14 cellular contexts compared by ENCODE assay signal in the genomic region with DNA sequence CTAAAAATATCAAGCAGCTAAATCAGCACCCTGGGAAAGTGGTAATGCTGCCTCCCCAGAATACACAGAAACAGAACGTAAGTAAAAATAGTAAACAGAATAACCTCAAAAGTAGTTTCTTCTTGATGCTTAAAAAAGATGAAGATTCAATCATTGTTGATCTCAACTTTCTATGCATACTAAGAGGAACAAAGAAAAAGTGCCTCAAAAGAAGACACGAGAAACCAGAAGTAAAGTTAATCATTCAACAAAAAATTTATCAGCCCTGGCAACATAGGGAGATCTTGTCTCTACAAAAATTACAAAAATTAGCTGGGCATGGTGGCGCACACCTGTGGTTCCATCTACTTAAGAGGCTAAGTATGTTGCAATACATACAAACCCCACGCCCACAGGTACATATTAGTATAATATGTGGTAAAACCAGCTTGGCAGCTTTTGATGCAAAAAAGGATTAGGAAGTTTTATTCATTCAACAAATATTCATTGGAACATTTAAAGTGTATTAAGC.
DNase-seq lines count a peak whose midpoint lies in the region; ATAC-seq, FAIRE-seq and TF ChIP-seq lines count a peak whose summit lies in the region.
"Had no signal": no experiment of that assay in that cellular context is flagged by ENCODE, and none has a peak within 500 bp of the region (broad histone marks: within the 10 kb centered on the region; RNA-seq: fewer than 3 reads in every experiment).

No MANE protein-coding gene starts in this region.

- TF ChIP-seq CTCF in GM12878 (IDR thresholded peaks at IDR 0.05 in 2 of 3, conservative IDR thresholded peaks at IDR 0.05 in 1 of 3; ENCODE audit: control insufficient read depth in 2 of 3, extremely low read depth in 1 of 3, insufficient read depth in 1 of 3, low read depth in 3 of 3, low read length in 3 of 3): no peak
- TF ChIP-seq CTCF in WERI-Rb-1 (IDR thresholded peaks at IDR 0.05; ENCODE audit: low read depth, low read length): no peak

- SMC1A ChIA-PET in GM12878 (lab: Charles Lee; ENCODE audit: uncharacterized antibody, unreplicated experiment): interaction anchor here (0.7 to 5.9 kb wide), 35 partner anchors 11 to 344 kb away, joined by 3 to 44 read pairs (median 4); no protein-coding TSS in a partner anchor

- H3K27ac ChIP-seq in GM12878 (ENCODE audit: control insufficient read depth, insufficient read depth) (peak overlapping the region; percentile 73), WERI-Rb-1 (no peak overlapping the region)

- peak; percentile 47 for FAIRE-seq in GM12878 (lab: Jason Lieb, UNC)
- FAIRE-seq: TTC549 had no signal

- H3K4me1 Mint-ChIP-seq in activated naive CD4-positive, alpha-beta T cell treated with anti-CD3 and anti-CD28 coated beads for 36 hours (ENCODE audit: low read depth): peaks cover 2% of the 10 kb centered on the region

- no peaks in the 10 kb centered on the region for H3K36me3 Mint-ChIP-seq in activated naive CD4-positive, alpha-beta T cell treated with anti-CD3 and anti-CD28 coated beads for 36 hours (ENCODE audit: low read depth)

- no peak overlapping the region; the same call in none of the 2 replicates for H2AFZ ChIP-seq in GM12878 (ENCODE audit: control insufficient read depth, low read depth, low read length)

- 33% methylated on average over 4 of the region's 4 CpGs for WGBS in GM12878 (ENCODE audit: insufficient coverage, insufficient replicate concordance, low lambda C conversion rate, missing lambda C conversion rate)

- H3K4me1 ChIP-seq in GM12878 (ENCODE audit: control insufficient read depth, insufficient read depth, low read length): peaks cover 32% of the 10 kb centered on the region

- no peaks in the 10 kb centered on the region for H3K27me3 ChIP-seq in GM12878 (replicated peaks in 1 of 2; ENCODE audit: control insufficient read depth in 2 of 2, insufficient read depth in 2 of 2, low read length in 1 of 2)
- H3K27me3 ChIP-seq in WERI-Rb-1 (ENCODE audit: insufficient read depth, low read depth, severe bottlenecking): no peaks in the 10 kb centered on the region

- BruUV-seq in GM12878 (replicated peaks; lab: Mats Ljungman, UMichigan): no TSS peak

- DNase-seq in GM12878 (ENCODE audit: low read depth, low spot score): peak; percentile 66
- DNase-seq in NCI-H2081 treated with DMSO at 0.1 percent for 48 hours (lab: John Stamatoyannopoulos, UW): no peak
- DNase-seq in A172 (ENCODE audit: low spot score): no peak
- no peak for DNase-seq in WERI-Rb-1
- no peak for DNase-seq in activated naive CD4-positive, alpha-beta T cell treated with anti-CD3 and anti-CD28 coated beads for 36 hours
- DNase-seq: CD4-positive, alpha-beta T cell; glutamatergic neuron; stimulated activated naive CD4-positive, alpha-beta T cell treated with Interleukin-2 at 50 U/mL for 16 hours had no signal

- ATAC-seq in GM18517 (IDR thresholded peaks at IDR 0.05; ENCODE audit: unreplicated experiment): peak; percentile 91
- peak; percentile 84 for ATAC-seq in GM21423 (IDR thresholded peaks at IDR 0.05; ENCODE audit: unreplicated experiment)
- peak; percentile 84 for ATAC-seq in HG03066 (IDR thresholded peaks at IDR 0.05; ENCODE audit: low read depth, unreplicated experiment)
- ATAC-seq in GM12878: peak; percentile 83

- H3K4me3 ChIP-seq in GM12878 (peak overlapping the region; percentile 19; the same call in 1 of the 2 replicates), WERI-Rb-1 (ENCODE audit: low read depth, low read length) (no peak overlapping the region)

- in situ Hi-C loops in GM12878 (cut with MboI): no loop called here

- H3K4me2 ChIP-seq in GM12878 (ENCODE audit: control insufficient read depth, insufficient read depth): peak overlapping the region; percentile 76

- H3K9me3 ChIP-seq in GM12878 (replicated peaks; ENCODE audit: control insufficient read depth, insufficient read depth, low read length) (peaks cover 3% of the 10 kb centered on the region; the same call in 2 of the 3 replicates), WERI-Rb-1 (ENCODE audit: severe bottlenecking) (no peaks in the 10 kb centered on the region)

- H3K9me3 Mint-ChIP-seq in activated naive CD4-positive, alpha-beta T cell treated with anti-CD3 and anti-CD28 coated beads for 36 hours: no peaks in the 10 kb centered on the region
- H3K9me3 Mint-ChIP-seq: activated T-helper 2 cell treated with anti-CD3 and anti-CD28 coated beads, Interferon-gamma antibody, Interleukin-2, Interleukin-4, amounts not matched to agents 10 μg/mL and 5 μg/mL and 100 μg/mL, durations not matched to agents 14 hours and 24 hours and 36 hours; CD4-positive, alpha-beta T cell; central memory CD8-positive, alpha-beta T cell had no signal

- TF ChIP-seq RAD21 in GM12878 (IDR thresholded peaks at IDR 0.05; ENCODE audit: insufficient read depth, low read depth, low read length): no peak

- H3K79me2 ChIP-seq in GM12878 (ENCODE audit: control insufficient read depth, insufficient read depth, low read length): peaks cover 19% of the 10 kb centered on the region

- H4K20me1 ChIP-seq in GM12878 (ENCODE audit: control insufficient read depth, insufficient read depth): no peaks in the 10 kb centered on the region

- H3K27ac Mint-ChIP-seq in activated naive CD4-positive, alpha-beta T cell treated with anti-CD3 and anti-CD28 coated beads for 36 hours: no peak overlapping the region
- H3K27ac Mint-ChIP-seq: activated T-helper 2 cell treated with anti-CD3 and anti-CD28 coated beads, Interferon-gamma antibody, Interleukin-2, Interleukin-4, amounts not matched to agents 10 μg/mL and 5 μg/mL and 100 μg/mL, durations not matched to agents 14 hours and 24 hours and 36 hours; CD4-positive, alpha-beta T cell had no signal

- TF ChIP-seq EP300 in GM12878 (IDR thresholded peaks at IDR 0.05; ENCODE audit: borderline replicate concordance in 1 of 2, control insufficient read depth in 1 of 2, low read depth in 2 of 2, low read length in 2 of 2): peak; percentile 24 to 69; a peak in 1 of 4 replicates

- H3K27me3 Mint-ChIP-seq in activated naive CD4-positive, alpha-beta T cell treated with anti-CD3 and anti-CD28 coated beads for 36 hours (ENCODE audit: low read depth): no peaks in the 10 kb centered on the region
- H3K27me3 Mint-ChIP-seq: CD4-positive, alpha-beta T cell; central memory CD8-positive, alpha-beta T cell had no signal

- RAD21 ChIA-PET in GM12878 (lab: Charles Lee; ENCODE audit: unreplicated experiment): interaction anchor here (0.9 to 4.4 kb wide), 16 partner anchors 13 to 344 kb away, joined by 3 to 34 read pairs (median 4); no protein-coding TSS in a partner anchor

- CTCF ChIA-PET in GM12878 (lab: Yijun Ruan, JAX): interaction anchor here (0.6 to 2.6 kb wide), 12 partner anchors 11 to 433 kb away, joined by 3 to 19 read pairs (median 3); no protein-coding TSS in a partner anchor
- CTCF ChIA-PET in activated naive CD4-positive, alpha-beta T cell treated with anti-CD3 and anti-CD28 coated beads for 36 hours (lab: Charles Lee): interaction anchor here (1.2 kb wide), 1 partner anchor 61 kb away, joined by 8 read pairs; no protein-coding TSS in a partner anchor

- no peak overlapping the region for H3K4me3 Mint-ChIP-seq in activated naive CD4-positive, alpha-beta T cell treated with anti-CD3 and anti-CD28 coated beads for 36 hours
- H3K4me3 Mint-ChIP-seq: CD4-positive, alpha-beta T cell; central memory CD8-positive, alpha-beta T cell had no signal

- POLR2A ChIA-PET in GM12878 (lab: Charles Lee): interaction anchor here (0.7 to 2.6 kb wide), 9 partner anchors 9 to 96 kb away, joined by 3 to 15 read pairs (median 3); no protein-coding TSS in a partner anchor

- H3K36me3 ChIP-seq in GM12878 (ENCODE audit: control insufficient read depth in 2 of 2, insufficient read depth in 2 of 2, low read length in 1 of 2) (no peaks in the 10 kb centered on the region; a peak in 1 of 4 replicates), WERI-Rb-1 (no peaks in the 10 kb centered on the region; the same call in 1 of the 2 replicates)

- TF ChIP-seq POLR2A in GM12878 (IDR thresholded peaks at IDR 0.05; ENCODE audit: low read depth, low read length): no peak

- intact Hi-C loops in GM12878 (cut with micrococcal nuclease; ENCODE audit: unreplicated experiment): loop anchor here (2.0 to 5.0 kb wide), 2 partner anchors 18 to 180 kb away; partner anchors contain the start of gene JMJD1C
- intact Hi-C loops in activated naive CD4-positive, alpha-beta T cell treated with anti-CD3 and anti-CD28 coated beads for 36 hours (cut with micrococcal nuclease): no loop called here

- H3K9ac ChIP-seq in GM12878 (ENCODE audit: control insufficient read depth, insufficient read depth, low read length): no peak overlapping the region; the same call in 1 of the 2 replicates

TF ChIP-seq in GM12878, 131 proteins besides CTCF, POLR2A, EP300 and RAD21 (continues in another document):
- TF ChIP-seq STAT1 (conservative IDR thresholded peaks at IDR 0.05): no peak
- no peak for TF ChIP-seq HDAC2 (IDR thresholded peaks at IDR 0.05)
- TF ChIP-seq NFYA (IDR thresholded peaks at IDR 0.05; ENCODE audit: borderline replicate concordance, low read depth, low read length): no peak
- TF ChIP-seq YBX1 (IDR thresholded peaks at IDR 0.05): no peak
- TF ChIP-seq, protein P1, sequence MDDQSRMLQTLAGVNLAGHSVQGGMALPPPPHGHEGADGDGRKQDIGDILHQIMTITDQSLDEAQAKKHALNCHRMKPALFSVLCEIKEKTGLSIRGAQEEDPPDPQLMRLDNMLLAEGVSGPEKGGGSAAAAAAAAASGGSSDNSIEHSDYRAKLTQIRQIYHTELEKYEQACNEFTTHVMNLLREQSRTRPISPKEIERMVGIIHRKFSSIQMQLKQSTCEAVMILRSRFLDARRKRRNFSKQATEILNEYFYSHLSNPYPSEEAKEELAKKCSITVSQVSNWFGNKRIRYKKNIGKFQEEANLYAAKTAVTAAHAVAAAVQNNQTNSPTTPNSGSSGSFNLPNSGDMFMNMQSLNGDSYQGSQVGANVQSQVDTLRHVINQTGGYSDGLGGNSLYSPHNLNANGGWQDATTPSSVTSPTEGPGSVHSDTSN (IDR thresholded peaks at IDR 0.05; ENCODE audit: insufficient replicate concordance, low read depth, low read length): no peak
- no peak for TF ChIP-seq JUND (IDR thresholded peaks at IDR 0.05; ENCODE audit: low read depth, low read length)
- TF ChIP-seq SP1 (IDR thresholded peaks at IDR 0.05; ENCODE audit: low read depth, low read length): no peak
- TF ChIP-seq CHD2 (IDR thresholded peaks at IDR 0.05; ENCODE audit: borderline replicate concordance, low read depth, low read length): no peak
- no peak for TF ChIP-seq PML (IDR thresholded peaks at IDR 0.05; ENCODE audit: low read length)
- no peak for TF ChIP-seq TCF7 (IDR thresholded peaks at IDR 0.05; ENCODE audit: borderline replicate concordance)
- TF ChIP-seq YY1 (IDR thresholded peaks at IDR 0.05; ENCODE audit: low read depth, low read length): no peak
